Comparison of ENCODE assay signal across 22 cellular contexts in genomic region chr6:147700436-147701209, GRCh38.
A peak's percentile ranks its signal among the peaks of the same experiment; 100 is the strongest.
DNase-seq lines count a peak whose midpoint lies in the region; ATAC-seq and TF ChIP-seq lines count a peak whose summit lies in the region.
"Had no signal": no experiment of that assay in that cellular context is flagged by ENCODE, and none has a peak within 500 bp of the region (broad histone marks: within the 10 kb centered on the region; RNA-seq: fewer than 3 reads in every experiment).

No MANE protein-coding gene starts in this region.

- H4K20me1 ChIP-seq in HCT116 (ENCODE audit: insufficient read depth): no peaks in the 10 kb centered on the region
- H4K20me1 ChIP-seq: BLaER1 had no signal

- H3K27ac Mint-ChIP-seq in mesothelial cell of epicardium: peak overlapping the region; percentile 67
- H3K27ac Mint-ChIP-seq in natural killer cell treated with Interleukin-12 subunit alpha and Interleukin-12 subunit beta and Interleukin-15 and Interleukin-18, amount 100 ng/mL, for 72 hours: no peak overlapping the region
- no peak overlapping the region for H3K27ac Mint-ChIP-seq in endothelial cell (ENCODE audit: unreplicated experiment)
- H3K27ac Mint-ChIP-seq: CD4-positive, alpha-beta memory T cell; HFFc6 had no signal

- H3K79me2 ChIP-seq in HCT116 (ENCODE audit: insufficient read depth, low read length): no peaks in the 10 kb centered on the region

- no peak for TF ChIP-seq CTCF in A673 (conservative IDR thresholded peaks at IDR 0.05; ENCODE audit: low read depth, low read length)
- TF ChIP-seq CTCF in HCT116 (IDR thresholded peaks at IDR 0.05 in 2 of 3, conservative IDR thresholded peaks at IDR 0.05 in 1 of 3; ENCODE audit: borderline replicate concordance in 1 of 3, insufficient read depth in 1 of 3, low read depth in 2 of 3, low read length in 2 of 3): no peak
- no peak for TF ChIP-seq CTCF in choroid plexus epithelial cell (conservative IDR thresholded peaks at IDR 0.05; ENCODE audit: low read depth, low read length)
- no peak for TF ChIP-seq CTCF in mesothelial cell of epicardium (IDR thresholded peaks at IDR 0.05; ENCODE audit: unreplicated experiment)
- TF ChIP-seq CTCF in endothelial cell (IDR thresholded peaks at IDR 0.05; ENCODE audit: unreplicated experiment): no peak

- H3K36me3 Mint-ChIP-seq in mesothelial cell of epicardium (no peaks in the 10 kb centered on the region), endothelial cell (ENCODE audit: low read depth, unreplicated experiment) (no peaks in the 10 kb centered on the region)
- H3K36me3 Mint-ChIP-seq in natural killer cell treated with Interleukin-12 subunit alpha and Interleukin-12 subunit beta and Interleukin-15 and Interleukin-18, amount 100 ng/mL, for 72 hours: no peaks in the 10 kb centered on the region
- H3K36me3 Mint-ChIP-seq: CD4-positive, alpha-beta memory T cell had no signal

- TF ChIP-seq RAD21 in HCT116 (IDR thresholded peaks at IDR 0.05; ENCODE audit: low read depth): no peak

- H3K4me1 Mint-ChIP-seq in mesothelial cell of epicardium: peaks cover 24% of the 10 kb centered on the region
- H3K4me1 Mint-ChIP-seq in natural killer cell treated with Interleukin-12 subunit alpha and Interleukin-12 subunit beta and Interleukin-15 and Interleukin-18, amount 100 ng/mL, for 72 hours (ENCODE audit: low read depth in 2 of 2): no peaks in the 10 kb centered on the region
- H3K4me1 Mint-ChIP-seq in endothelial cell (ENCODE audit: unreplicated experiment): peaks cover 11% of the 10 kb centered on the region
- H3K4me1 Mint-ChIP-seq: CD4-positive, alpha-beta memory T cell had no signal

- H2AFZ ChIP-seq in HCT116 (ENCODE audit: low read depth, low read length, poor library complexity, severe bottlenecking): no peak overlapping the region
- H2AFZ ChIP-seq: GM23248, PC-9 had no signal

- TF ChIP-seq POLR2A in HCT116 (IDR thresholded peaks at IDR 0.05; ENCODE audit: borderline replicate concordance, extremely low read depth, insufficient read depth, insufficient read length): no peak

- DNase-seq in A673 (ENCODE audit: low spot score) (peak; percentile 44), HCT116 (ENCODE audit: low read depth, low spot score) (no peak), choroid plexus epithelial cell (ENCODE audit: low read depth) (peak; percentile 21), mesothelial cell of epicardium (ENCODE audit: low spot score in 2 of 2, unreplicated experiment in 2 of 2) (no peak), endothelial cell (ENCODE audit: low spot score) (no peak)
- no peak for DNase-seq in stimulated activated naive CD4-positive, alpha-beta T cell (lab: John Stamatoyannopoulos, UW)
- DNase-seq in natural killer cell treated with Interleukin-12 subunit alpha and Interleukin-12 subunit beta and Interleukin-15 and Interleukin-18, amount 100 ng/mL, for 72 hours (ENCODE audit: low spot score): no peak
- DNase-seq: CD4-positive, alpha-beta memory T cell; DMS153; GF-D8; GM23248; HFFc6; NCI-H1092 treated with DMSO at 0.1 percent for 48 hours; NCI-H146; NCI-H2081; NCI-H2227 treated with DMSO at 0.1 percent for 48 hours; NCI-H510A treated with DMSO at 0.1 percent for 48 hours; PC-9 had no signal

- POLR2A ChIA-PET in A673 (lab: Charles Lee; ENCODE audit: low non-redundant PET) (no interaction called here), HCT116 (lab: Charles Lee) (no interaction called here)

- H3K27me3 Mint-ChIP-seq in mesothelial cell of epicardium (ENCODE audit: low read depth): no peaks in the 10 kb centered on the region
- no peaks in the 10 kb centered on the region for H3K27me3 Mint-ChIP-seq in natural killer cell treated with Interleukin-12 subunit alpha and Interleukin-12 subunit beta and Interleukin-15 and Interleukin-18, amount 100 ng/mL, for 72 hours
- peaks cover 1% of the 10 kb centered on the region for H3K27me3 Mint-ChIP-seq in endothelial cell (ENCODE audit: unreplicated experiment)
- H3K27me3 Mint-ChIP-seq: CD4-positive, alpha-beta memory T cell had no signal

- H3K4me2 ChIP-seq in HCT116 (ENCODE audit: low read length): peak overlapping the region; percentile 55
- H3K4me2 ChIP-seq: A549, BLaER1, PC-9 had no signal

- H3K4me3 Mint-ChIP-seq in mesothelial cell of epicardium (no peak overlapping the region), endothelial cell (ENCODE audit: unreplicated experiment) (no peak overlapping the region)
- H3K4me3 Mint-ChIP-seq in natural killer cell treated with Interleukin-12 subunit alpha and Interleukin-12 subunit beta and Interleukin-15 and Interleukin-18, amount 100 ng/mL, for 72 hours: no peak overlapping the region
- H3K4me3 Mint-ChIP-seq: CD4-positive, alpha-beta memory T cell; HFFc6 had no signal

- H3K9ac ChIP-seq in HCT116 (ENCODE audit: low read length): no peak overlapping the region
- H3K9ac ChIP-seq: BLaER1, GM23248 had no signal

- CTCF ChIA-PET in A673 (lab: Charles Lee): no interaction called here
- CTCF ChIA-PET in HCT116 (lab: Charles Lee): no interaction called here

- no peaks in the 10 kb centered on the region for H3K9me3 ChIP-seq in A673 (ENCODE audit: low read depth, low read length, poor library complexity, severe bottlenecking)
- H3K9me3 ChIP-seq in HCT116 (ENCODE audit: control insufficient read depth in 1 of 2, insufficient read depth in 1 of 2, low read depth in 1 of 2, low read length in 2 of 2): no peaks in the 10 kb centered on the region
- H3K9me3 ChIP-seq: A549, BLaER1, SJCRH30 had no signal

- RAD21 ChIA-PET in HCT116 (lab: Charles Lee; ENCODE audit: low non-redundant PET in 1 of 2, low total read pairs in 2 of 2, uncharacterized antibody in 2 of 2, unreplicated experiment in 2 of 2): no interaction called here

- H3K36me3 ChIP-seq in A673 (ENCODE audit: insufficient read depth, low read length, poor library complexity, severe bottlenecking) (no peaks in the 10 kb centered on the region), HCT116 (ENCODE audit: control insufficient read depth in 1 of 2, insufficient read depth in 2 of 2, low read length in 2 of 2) (no peaks in the 10 kb centered on the region)
- H3K36me3 ChIP-seq: BLaER1, SJCRH30 had no signal

- no peak for ATAC-seq in HCT116
- no peak for ATAC-seq in natural killer cell treated with Interleukin-12 subunit alpha and Interleukin-12 subunit beta and Interleukin-15 and Interleukin-18, amount 100 ng/mL, for 72 hours
- ATAC-seq: A549, GM12878 had no signal

- H3K27me3 ChIP-seq in A673 (replicated peaks; ENCODE audit: insufficient read depth, low read depth, low read length, poor library complexity): no peaks in the 10 kb centered on the region
- no peaks in the 10 kb centered on the region for H3K27me3 ChIP-seq in HCT116 (ENCODE audit: insufficient read depth, low read length)
- H3K27me3 ChIP-seq: BLaER1, SJCRH30 had no signal

- H3K27ac ChIP-seq in A673 (ENCODE audit: low read depth, low read length, poor library complexity, severe bottlenecking) (peak overlapping the region; percentile 62), HCT116 (ENCODE audit: low read depth, low read length) (no peak overlapping the region; the same call in 1 of the 2 replicates)
- H3K27ac ChIP-seq: A549, BLaER1, GM23248, PC-9, SJCRH30 had no signal

- H3K4me3 ChIP-seq in A673 (ENCODE audit: low read depth, low read length, poor library complexity, severe bottlenecking) (no peak overlapping the region), HCT116 (replicated peaks in 1 of 2; ENCODE audit: low read depth in 1 of 2, low read length in 2 of 2) (no peak overlapping the region), choroid plexus epithelial cell (ENCODE audit: low read depth, low read length) (no peak overlapping the region)
- H3K4me3 ChIP-seq: A549, BLaER1, GM12878, GM23248, PC-9, SJCRH30 had no signal

- H3K4me1 ChIP-seq in A673 (ENCODE audit: insufficient read depth, low read length, poor library complexity, severe bottlenecking): peaks cover 29% of the 10 kb centered on the region
- peaks cover 0 to 22% of the 10 kb centered on the region in 2 experiments; a peak in 2 of 4 replicates for H3K4me1 ChIP-seq in HCT116 (ENCODE audit: control insufficient read depth in 1 of 2, insufficient read depth in 2 of 2, low read length in 2 of 2)
- H3K4me1 ChIP-seq: BLaER1 had no signal

- intact Hi-C loops in A673 (cut with micrococcal nuclease; ENCODE audit: unreplicated experiment): no loop called here
- intact Hi-C loops in HCT116 (cut with micrococcal nuclease): no loop called here

- no peaks in the 10 kb centered on the region for H3K9me2 ChIP-seq in HCT116 (ENCODE audit: insufficient read depth)

- BruUV-seq in A673 (replicated peaks; lab: Mats Ljungman, UMichigan) (no TSS peak), HCT116 (replicated peaks; lab: Mats Ljungman, UMichigan) (no TSS peak)

- peaks cover 8% of the 10 kb centered on the region for H3K9me3 Mint-ChIP-seq in mesothelial cell of epicardium
- peaks cover 4% of the 10 kb centered on the region for H3K9me3 Mint-ChIP-seq in natural killer cell treated with Interleukin-12 subunit alpha and Interleukin-12 subunit beta and Interleukin-15 and Interleukin-18, amount 100 ng/mL, for 72 hours
- no peaks in the 10 kb centered on the region for H3K9me3 Mint-ChIP-seq in endothelial cell (ENCODE audit: unreplicated experiment)

TF ChIP-seq in HCT116, 20 proteins besides CTCF, POLR2A, EP300 and RAD21 (continues in another document):
- TF ChIP-seq FOSL1 (IDR thresholded peaks at IDR 0.05; ENCODE audit: low read depth) (no peak), CBX3 (IDR thresholded peaks at IDR 0.05; ENCODE audit: low read depth) (no peak), SIN3A (IDR thresholded peaks at IDR 0.05; ENCODE audit: low read depth) (no peak), SP1 (IDR thresholded peaks at IDR 0.05; ENCODE audit: low read depth) (no peak), POLR2AphosphoS5 (IDR thresholded peaks at IDR 0.05; ENCODE audit: low read depth, low read length) (no peak), JUND (IDR thresholded peaks at IDR 0.05) (no peak), ZNF274 (IDR thresholded peaks at IDR 0.05; ENCODE audit: low read depth, low read length) (no peak), CEBPB (IDR thresholded peaks at IDR 0.05; ENCODE audit: low read depth) (no peak), YY1 (IDR thresholded peaks at IDR 0.05; ENCODE audit: extremely low read depth, insufficient replicate concordance, low read depth, low read length) (no peak), SRF (IDR thresholded peaks at IDR 0.05; ENCODE audit: low read depth) (no peak)

Comparison
In these comparisons a context has a peak if more than half of its experiments do, and no peak if none do; other contexts are left out.
1. DNase-seq: peak in A673 (single experiment) and choroid plexus epithelial cell (single experiment); none in HCT116 (single experiment), mesothelial cell of epicardium (0 of 2), stimulated activated naive CD4-positive, alpha-beta T cell (0 of 6), natural killer cell treated with Interleukin-12 subunit alpha and Interleukin-12 subunit beta and Interleukin-15 and Interleukin-18, amount 100 ng/mL, for 72 hours (single experiment) and endothelial cell (single experiment).